ENCODE assay signal across 19 cellular contexts in the genomic region with DNA sequence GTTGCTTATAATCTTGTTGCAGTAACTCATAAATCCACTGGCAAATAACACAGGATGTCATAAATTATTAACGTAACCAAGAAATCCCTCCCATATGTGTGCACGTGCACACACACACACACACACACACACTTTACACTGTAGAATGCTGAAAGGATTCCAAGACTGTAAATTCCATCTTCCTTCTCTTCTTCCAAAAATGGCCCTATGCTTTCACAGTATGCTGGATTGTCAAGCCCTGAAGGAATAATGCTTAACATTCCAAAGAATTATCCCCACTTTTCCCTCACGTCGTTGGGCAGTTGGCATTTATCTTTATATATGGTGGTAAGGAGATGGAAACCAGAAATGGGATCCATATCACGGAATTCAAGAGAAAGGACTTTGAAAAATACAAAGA.
DNase-seq lines count a peak whose midpoint lies in the region; ATAC-seq, FAIRE-seq and TF ChIP-seq lines count a peak whose summit lies in the region.
"Had no signal": no experiment of that assay in that cellular context is flagged by ENCODE, and none has a peak within 500 bp of the region (broad histone marks: within the 10 kb centered on the region; RNA-seq: fewer than 3 reads in every experiment).

No MANE protein-coding gene starts in this region.

- no peak overlapping the region for H3K4me3 Mint-ChIP-seq in stimulated activated memory B cell treated with anti-CD40 and anti-IgM and Interleukin-4, amounts not matched to agents 10 μg/mL and 1 μg/mL and 100 μg/mL, for 72 hours
- H3K4me3 Mint-ChIP-seq: B cell; CD14-positive monocyte; CD8-positive, alpha-beta T cell; IgD-negative memory B cell had no signal

- peaks cover 9% of the 10 kb centered on the region for H3K4me1 Mint-ChIP-seq in stimulated activated memory B cell treated with anti-CD40 and anti-IgM and Interleukin-4, amounts not matched to agents 10 μg/mL and 1 μg/mL and 100 μg/mL, for 72 hours

- H3K4me3 ChIP-seq in retinal pigment epithelial cell (ENCODE audit: low read length): no peak overlapping the region
- H3K4me3 ChIP-seq: GM23248 had no signal

- DNase-seq in EH (ENCODE audit: low read depth) (peak; percentile 72), HTR-8/SVneo (ENCODE audit: insufficient read length, low spot score) (no peak), foreskin melanocyte (peak; percentile 76), retinal pigment epithelial cell (ENCODE audit: low read depth) (peak; percentile 30), LoVo (ENCODE audit: low spot score) (no peak)
- DNase-seq in activated CD8-positive, alpha-beta memory T cell treated with anti-CD3 and anti-CD28 coated beads for 24 hours: no peak
- DNase-seq: CD8-positive, alpha-beta T cell; COR-L47; DND-41; GM23248 had no signal

- H3K27ac Mint-ChIP-seq in stimulated activated memory B cell treated with anti-CD40 and anti-IgM and Interleukin-4, amounts not matched to agents 10 μg/mL and 1 μg/mL and 100 μg/mL, for 72 hours: no peak overlapping the region
- H3K27ac Mint-ChIP-seq: B cell; CD14-positive monocyte; CD8-positive, alpha-beta T cell; IgD-negative memory B cell had no signal

- no peaks in the 10 kb centered on the region for H3K36me3 Mint-ChIP-seq in stimulated activated memory B cell treated with anti-CD40 and anti-IgM and Interleukin-4, amounts not matched to agents 10 μg/mL and 1 μg/mL and 100 μg/mL, for 72 hours
- H3K36me3 Mint-ChIP-seq: CD14-positive monocyte; CD8-positive, alpha-beta T cell; IgD-negative memory B cell had no signal

- H3K9me3 Mint-ChIP-seq in stimulated activated memory B cell treated with anti-CD40 and anti-IgM and Interleukin-4, amounts not matched to agents 10 μg/mL and 1 μg/mL and 100 μg/mL, for 72 hours: no peaks in the 10 kb centered on the region
- H3K9me3 Mint-ChIP-seq: CD8-positive, alpha-beta T cell had no signal

- FAIRE-seq in HTR-8/SVneo (lab: Jason Lieb, UNC): peak; percentile 16
- FAIRE-seq: A204.1, D721Med, GM18507, H54 had no signal

- H3K27me3 Mint-ChIP-seq in stimulated activated memory B cell treated with anti-CD40 and anti-IgM and Interleukin-4, amounts not matched to agents 10 μg/mL and 1 μg/mL and 100 μg/mL, for 72 hours: no peaks in the 10 kb centered on the region
- H3K27me3 Mint-ChIP-seq: IgD-negative memory B cell had no signal

- no peak for TF ChIP-seq CTCF in retinal pigment epithelial cell (conservative IDR thresholded peaks at IDR 0.05; ENCODE audit: low read depth, low read length)

- ATAC-seq in stimulated activated memory B cell treated with anti-CD40 and anti-IgM and Interleukin-4, amounts not matched to agents 10 μg/mL and 1 μg/mL and 100 μg/mL, for 72 hours: no peak
- ATAC-seq: CD8-positive, alpha-beta T cell; HCT116 had no signal

Comparison
In these comparisons a context has a peak if more than half of its experiments do, and no peak if none do; other contexts are left out.
1. DNase-seq: peak in EH (single experiment), foreskin melanocyte (single experiment) and retinal pigment epithelial cell (single experiment); none in HTR-8/SVneo (single experiment), activated CD8-positive, alpha-beta memory T cell treated with anti-CD3 and anti-CD28 coated beads for 24 hours (single experiment) and LoVo (single experiment).